Comparison of ENCODE assay signal across 16 cellular contexts in the genomic region with DNA sequence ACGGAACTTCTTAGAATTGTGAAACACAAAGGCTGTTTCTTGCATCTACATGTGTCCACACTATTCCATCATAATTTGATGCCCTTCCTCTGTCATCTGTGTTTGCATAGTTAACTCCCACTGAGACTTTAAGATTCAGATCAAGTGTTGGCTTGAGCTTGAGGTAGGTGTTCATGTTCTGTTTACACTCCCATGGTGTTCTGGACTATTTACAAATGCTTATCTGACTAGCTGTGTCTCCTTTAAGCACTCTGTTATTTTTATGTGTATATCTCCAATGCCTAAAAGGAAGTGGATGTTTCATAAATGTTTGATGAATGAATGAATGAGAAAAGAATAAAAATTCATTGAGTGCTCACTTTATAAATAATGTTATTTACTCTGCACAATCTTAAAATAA.
DNase-seq lines count a peak whose midpoint lies in the region; TF ChIP-seq lines count a peak whose summit lies in the region.
"Had no signal": no experiment of that assay in that cellular context is flagged by ENCODE, and none has a peak within 500 bp of the region (broad histone marks: within the 10 kb centered on the region; RNA-seq: fewer than 3 reads in every experiment).

No MANE protein-coding gene starts in this region.

- 50% methylated on average over 1 of the region's 1 CpG for WGBS in prostate gland
- WGBS in ovary, 3 donors: 90 to 95% (median 91%) methylated on average over 1 of the region's 1 CpG

- no peaks in the 10 kb centered on the region for H3K36me3 ChIP-seq in prostate gland
- no peaks in the 10 kb centered on the region for H3K36me3 ChIP-seq in ovary

- DNase-seq in NCI-H510A treated with DMSO at 0.1 percent for 48 hours (lab: John Stamatoyannopoulos, UW) (peak; percentile 9), NCI-H510A (lab: John Stamatoyannopoulos, UW) (no peak), LNCaP clone FGC (ENCODE audit: low read depth) (peak; percentile 99), prostate gland (ENCODE audit: low spot score) (peak; percentile 12), NCI-H446 treated with DMSO at 0.1 percent for 48 hours (lab: John Stamatoyannopoulos, UW) (no peak), ovary (no peak)
- DNase-seq: C1 segment of cervical spinal cord; Calu3; CD4-positive, alpha-beta memory T cell; COR-L47; DMS79; EL; GDM1; H9 had no signal

- no peak overlapping the region for H3K27ac ChIP-seq in prostate gland
- H3K27ac ChIP-seq in ovary: no peak overlapping the region

- H3K9me3 ChIP-seq in prostate gland: no peaks in the 10 kb centered on the region
- no peaks in the 10 kb centered on the region for H3K9me3 ChIP-seq in ovary

- intact Hi-C loops in prostate gland (cut with DNase I) (no loop called here), ovary (cut with DNase I) (no loop called here)

- TF ChIP-seq CTCF in LNCaP clone FGC (IDR thresholded peaks at IDR 0.05; ENCODE audit: control insufficient read depth, extremely low read depth, insufficient read depth) (no peak), prostate gland (IDR thresholded peaks at IDR 0.05) (no peak), ovary (IDR thresholded peaks at IDR 0.05) (no peak)

- H3K4me1 ChIP-seq in prostate gland (replicated peaks) (no peaks in the 10 kb centered on the region), ovary (ENCODE audit: insufficient read depth) (no peaks in the 10 kb centered on the region)

- no peak for TF ChIP-seq EP300 in ovary (IDR thresholded peaks at IDR 0.05)

- H3K4me3 ChIP-seq in LNCaP clone FGC (ENCODE audit: low read depth, low read length) (no peak overlapping the region), prostate gland (no peak overlapping the region), ovary (no peak overlapping the region)
- H3K4me3 ChIP-seq: GM12878, GM23338 had no signal

- H3K27me3 ChIP-seq in prostate gland (replicated peaks; ENCODE audit: insufficient read depth) (no peaks in the 10 kb centered on the region), ovary (peaks cover 2% of the 10 kb centered on the region)

- no peak for TF ChIP-seq POLR2A in prostate gland (IDR thresholded peaks at IDR 0.05)
- TF ChIP-seq POLR2A in ovary (IDR thresholded peaks at IDR 0.05): no peak

Comparison
In these comparisons a context has a peak if more than half of its experiments do, and no peak if none do; other contexts are left out.
1. DNase-seq: peak in NCI-H510A treated with DMSO at 0.1 percent for 48 hours (single experiment), LNCaP clone FGC (single experiment) and prostate gland (single experiment); none in NCI-H510A (single experiment), NCI-H446 treated with DMSO at 0.1 percent for 48 hours (single experiment) and ovary (0 of 5).